Comparison of ENCODE assay signal across 8 cellular contexts in the genomic region with DNA sequence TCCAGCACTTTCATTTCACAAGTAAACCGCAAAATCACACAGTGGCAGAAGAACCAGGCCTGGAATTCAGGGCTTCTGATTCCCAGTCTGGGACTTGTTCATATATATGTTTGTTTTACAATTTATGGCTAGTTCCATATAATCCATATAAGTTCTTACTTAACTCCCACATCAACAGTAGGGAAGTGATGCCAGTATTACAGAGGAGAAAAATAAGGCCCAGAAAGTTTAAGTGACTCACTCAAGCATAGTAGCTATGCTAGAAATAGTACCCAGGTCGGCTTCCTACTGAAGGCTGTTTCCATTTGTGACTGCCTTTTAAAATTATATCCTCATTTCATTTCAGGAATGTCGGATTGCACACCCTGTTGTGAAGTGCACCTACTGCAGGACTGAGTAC. TPM values are rescaled to one million over a fixed set of nuclear protein-coding genes. Genes with fewer than 3 reads are reported as not detected.
A peak's percentile ranks its signal among the peaks of the same experiment; 100 is the strongest.
DNase-seq lines count a peak whose midpoint lies in the region; ATAC-seq and TF ChIP-seq lines count a peak whose summit lies in the region.

No MANE protein-coding gene starts in this region.

- H3K36me3 Mint-ChIP-seq in CD4-positive, alpha-beta memory T cell = peaks cover 16 to 20% of the 10 kb centered on the region in 2 donors
- peaks cover 4 to 18% (median 11%) of the 10 kb centered on the region in 5 donors for H3K36me3 Mint-ChIP-seq in naive thymus-derived CD4-positive, alpha-beta T cell
- H3K36me3 Mint-ChIP-seq in activated naive CD4-positive, alpha-beta T cell treated with anti-CD3 and anti-CD28 coated beads for 36 hours (ENCODE audit: low read depth) = peaks cover 7% of the 10 kb centered on the region

- H3K36me3 ChIP-seq in CD4-positive, alpha-beta memory T cell (ENCODE audit: insufficient read depth, low read length) = peaks cover 13% of the 10 kb centered on the region
- no peaks in the 10 kb centered on the region for H3K36me3 ChIP-seq in brain microvascular endothelial cell (replicated peaks)
- H3K36me3 ChIP-seq in naive thymus-derived CD4-positive, alpha-beta T cell (ENCODE audit: control insufficient read depth in 2 of 3, insufficient read depth in 3 of 3, low read length in 3 of 3) = peaks cover 0 to 9% (median 0%) of the 10 kb centered on the region in 3 experiments

- intact Hi-C loops in CD4-positive, alpha-beta memory T cell (cut with micrococcal nuclease) = no loop called here
- intact Hi-C loops in naive thymus-derived CD4-positive, alpha-beta T cell (cut with micrococcal nuclease) = loop anchor here (5.0 kb wide), 3 partner anchors 200 to 855 kb away; no protein-coding TSS in a partner anchor
- intact Hi-C loops in activated naive CD4-positive, alpha-beta T cell treated with anti-CD3 and anti-CD28 coated beads for 36 hours (cut with micrococcal nuclease) = no loop called here

- POLR2A ChIA-PET in CD4-positive, alpha-beta memory T cell (lab: Charles Lee; ENCODE audit: partially characterized antibody) = no interaction called here
- POLR2A ChIA-PET in naive thymus-derived CD4-positive, alpha-beta T cell (lab: Charles Lee) = interaction anchor here (2.1 kb wide), 1 partner anchor 46 kb away, joined by 13 read pairs; a partner anchor contains a TSS

- peak overlapping the region in 6 of 8 donors; percentile 81 to 87 (median 87) for H3K4me3 Mint-ChIP-seq in CD4-positive, alpha-beta memory T cell
- peak overlapping the region in 7 of 10 donors; percentile 80 to 88 (median 84) for H3K4me3 Mint-ChIP-seq in naive thymus-derived CD4-positive, alpha-beta T cell
- no peak overlapping the region for H3K4me3 Mint-ChIP-seq in activated naive CD4-positive, alpha-beta T cell treated with anti-CD3 and anti-CD28 coated beads for 36 hours

- no peak overlapping the region for H3K27ac ChIP-seq in CD4-positive, alpha-beta memory T cell (ENCODE audit: low read depth, low read length)
- no peak overlapping the region for H3K27ac ChIP-seq in brain microvascular endothelial cell
- H3K27ac ChIP-seq in naive thymus-derived CD4-positive, alpha-beta T cell (ENCODE audit: low read depth, low read length) = peak overlapping the region; percentile 7

- in situ Hi-C loops in brain microvascular endothelial cell (cut with HindIII; ENCODE audit: low pct_ligation_motif_present, low sequenced_read_pairs) = no loop called here

- no peak overlapping the region for H3K4me3 ChIP-seq in CD4-positive, alpha-beta memory T cell (ENCODE audit: low read length in 2 of 2)
- peak overlapping the region; percentile 86 for H3K4me3 ChIP-seq in brain microvascular endothelial cell (ENCODE audit: low read depth, low read length)
- no peak overlapping the region for H3K4me3 ChIP-seq in naive thymus-derived CD4-positive, alpha-beta T cell (ENCODE audit: low read length)

- CTCF ChIA-PET in CD4-positive, alpha-beta memory T cell (lab: Charles Lee; ENCODE audit: partially characterized antibody) = no interaction called here
- CTCF ChIA-PET in naive thymus-derived CD4-positive, alpha-beta T cell (lab: Charles Lee) = interaction anchor here (0.9 kb wide), 1 partner anchor 58 kb away, joined by 3 read pairs; no protein-coding TSS in a partner anchor
- CTCF ChIA-PET in activated naive CD4-positive, alpha-beta T cell treated with anti-CD3 and anti-CD28 coated beads for 36 hours (lab: Charles Lee) = no interaction called here

- no peak for ATAC-seq in naive thymus-derived CD4-positive, alpha-beta T cell
- no peak for ATAC-seq in HG02884 (IDR thresholded peaks at IDR 0.05; ENCODE audit: unreplicated experiment)

- peak overlapping the region in 6 of 7 donors; percentile 8 to 95 (median 64) for H3K27ac Mint-ChIP-seq in CD4-positive, alpha-beta memory T cell
- peak overlapping the region in 5 of 9 donors; percentile 11 to 84 (median 28) for H3K27ac Mint-ChIP-seq in naive thymus-derived CD4-positive, alpha-beta T cell
- no peak overlapping the region for H3K27ac Mint-ChIP-seq in activated naive CD4-positive, alpha-beta T cell treated with anti-CD3 and anti-CD28 coated beads for 36 hours

- no peak for TF ChIP-seq CTCF in brain microvascular endothelial cell (IDR thresholded peaks at IDR 0.05; ENCODE audit: low read depth, low read length, missing control alignments)

- no peaks in the 10 kb centered on the region for H3K9me3 Mint-ChIP-seq in CD4-positive, alpha-beta memory T cell
- H3K9me3 Mint-ChIP-seq in naive thymus-derived CD4-positive, alpha-beta T cell = no peaks in the 10 kb centered on the region
- no peaks in the 10 kb centered on the region for H3K9me3 Mint-ChIP-seq in activated naive CD4-positive, alpha-beta T cell treated with anti-CD3 and anti-CD28 coated beads for 36 hours

- no peaks in the 10 kb centered on the region for H3K27me3 Mint-ChIP-seq in CD4-positive, alpha-beta memory T cell
- H3K27me3 Mint-ChIP-seq in naive thymus-derived CD4-positive, alpha-beta T cell = no peaks in the 10 kb centered on the region
- H3K27me3 Mint-ChIP-seq in activated naive CD4-positive, alpha-beta T cell treated with anti-CD3 and anti-CD28 coated beads for 36 hours (ENCODE audit: low read depth) = no peaks in the 10 kb centered on the region

- H3K4me1 ChIP-seq in CD4-positive, alpha-beta memory T cell (ENCODE audit: insufficient read depth, low read length) = peaks cover 16% of the 10 kb centered on the region
- peaks cover 7 to 17% of the 10 kb centered on the region in 2 donors for H3K4me1 ChIP-seq in naive thymus-derived CD4-positive, alpha-beta T cell (ENCODE audit: control insufficient read depth in 2 of 2, insufficient read depth in 2 of 2, low read length in 2 of 2)

- no peaks in the 10 kb centered on the region for H3K9me3 ChIP-seq in CD4-positive, alpha-beta memory T cell (ENCODE audit: control insufficient read depth in 1 of 2, low read length in 2 of 2)
- H3K9me3 ChIP-seq in naive thymus-derived CD4-positive, alpha-beta T cell (ENCODE audit: control insufficient read depth in 2 of 3, low read length in 3 of 3) = no peaks in the 10 kb centered on the region

- H3K4me1 Mint-ChIP-seq in CD4-positive, alpha-beta memory T cell = peaks cover 14 to 38% (median 25%) of the 10 kb centered on the region in 4 donors
- H3K4me1 Mint-ChIP-seq in naive thymus-derived CD4-positive, alpha-beta T cell = peaks cover 9 to 40% (median 30%) of the 10 kb centered on the region in 7 donors
- peaks cover 12% of the 10 kb centered on the region for H3K4me1 Mint-ChIP-seq in activated naive CD4-positive, alpha-beta T cell treated with anti-CD3 and anti-CD28 coated beads for 36 hours (ENCODE audit: low read depth)

- H3K27me3 ChIP-seq in CD4-positive, alpha-beta memory T cell (ENCODE audit: insufficient read depth, low read length) = no peaks in the 10 kb centered on the region
- H3K27me3 ChIP-seq in brain microvascular endothelial cell (replicated peaks) = no peaks in the 10 kb centered on the region
- H3K27me3 ChIP-seq in naive thymus-derived CD4-positive, alpha-beta T cell (ENCODE audit: control insufficient read depth in 2 of 2, insufficient read depth in 2 of 2, low read length in 2 of 2) = no peaks in the 10 kb centered on the region

- no peak for DNase-seq in CD4-positive, alpha-beta memory T cell
- DNase-seq in LHCN-M2 (ENCODE audit: low read depth) (peak; percentile 49), brain microvascular endothelial cell (peak; percentile 18), DMS114 treated with DMSO at 0.1 percent for 48 hours (lab: John Stamatoyannopoulos, UW; ENCODE audit: unreplicated experiment) (no peak)
- no peak for DNase-seq in naive thymus-derived CD4-positive, alpha-beta T cell
- no peak for DNase-seq in stimulated activated CD4-positive, alpha-beta T cell treated with anti-CD3 and anti-CD28 coated beads, Interleukin-12 subunit alpha, Interleukin-12 subunit beta, amount 100 ng/mL, for 4 hours
- no peak for DNase-seq in activated naive CD4-positive, alpha-beta T cell treated with anti-CD3 and anti-CD28 coated beads for 36 hours

RNA-seq across cellular contexts. Expression of a gene that starts 1.4 kb away (rescaled TPM):
- 10 to 100 TPM; 22.8 to 26.0 TPM for total RNA-seq in CD4-positive, alpha-beta memory T cell
- polyA plus RNA-seq in CD4-positive, alpha-beta memory T cell = 10 to 100 TPM in 1 of 2 donors, 1 to 10 TPM in 1; 3.1 to 10.3 TPM
- 11.5 and 15.1 TPM in 2 replicates for total RNA-seq in LHCN-M2 (2014; rRNA removed)
- polyA plus RNA-seq in LHCN-M2 (2012) = 5.1 TPM
- total RNA-seq in naive thymus-derived CD4-positive, alpha-beta T cell = 10 to 100 TPM; 15.2 to 25.2 (median 22.2) TPM
- polyA plus RNA-seq in naive thymus-derived CD4-positive, alpha-beta T cell = 10 to 100 TPM in 1 of 2 donors, 1 to 10 TPM in 1; 9.0 to 10.2 TPM
- 1 to 10 TPM; 8.4 to 9.7 TPM for total RNA-seq in activated naive CD4-positive, alpha-beta T cell treated with anti-CD3 and anti-CD28 coated beads for 36 hours

RNA-seq across cellular contexts. Expression of a gene that starts 45.9 kb away (rescaled TPM):
- total RNA-seq in CD4-positive, alpha-beta memory T cell = 10 to 100 TPM; 25.2 to 27.5 TPM
- 10 to 100 TPM; 13.7 to 17.8 TPM for polyA plus RNA-seq in CD4-positive, alpha-beta memory T cell
- total RNA-seq in LHCN-M2 (2014; rRNA removed) = 41.4 and 44.9 TPM in 2 replicates
- 17.0 TPM for polyA plus RNA-seq in LHCN-M2 (2012)
- total RNA-seq in naive thymus-derived CD4-positive, alpha-beta T cell = 10 to 100 TPM; 23.9 to 38.7 (median 28.9) TPM
- polyA plus RNA-seq in naive thymus-derived CD4-positive, alpha-beta T cell = 10 to 100 TPM in 1 of 2 donors, 1 to 10 TPM in 1; 9.3 to 11.2 TPM
- total RNA-seq in activated naive CD4-positive, alpha-beta T cell treated with anti-CD3 and anti-CD28 coated beads for 36 hours = 10 to 100 TPM; 31.9 to 35.7 TPM

RNA-seq across cellular contexts. Expression of a gene that starts 55.1 kb away (rescaled TPM):
- total RNA-seq in CD4-positive, alpha-beta memory T cell = 10 to 100 TPM; 23.0 to 24.9 TPM
- polyA plus RNA-seq in CD4-positive, alpha-beta memory T cell = 100 to 1,000 TPM in 1 of 2 donors, 10 to 100 TPM in 1; 61.6 to 139 TPM
- total RNA-seq in LHCN-M2 (2014; rRNA removed) = 120 and 231 TPM in 2 replicates
- polyA plus RNA-seq in LHCN-M2 (2012) = 104 TPM
- 100 to 1,000 TPM in 1 of 5 experiments, 10 to 100 TPM in 4; 24.7 to 266 (median 33.2) TPM for total RNA-seq in naive thymus-derived CD4-positive, alpha-beta T cell
- 100 to 1,000 TPM; 166 to 186 TPM for polyA plus RNA-seq in naive thymus-derived CD4-positive, alpha-beta T cell
- total RNA-seq in activated naive CD4-positive, alpha-beta T cell treated with anti-CD3 and anti-CD28 coated beads for 36 hours = 100 to 1,000 TPM; 115 to 125 TPM

Comparison
In these comparisons a context has a peak if more than half of its experiments do, and no peak if none do; other contexts are left out.
1. DNase-seq: peak in LHCN-M2 (single experiment) and brain microvascular endothelial cell (single experiment); none in CD4-positive, alpha-beta memory T cell (0 of 5), naive thymus-derived CD4-positive, alpha-beta T cell (0 of 9), stimulated activated CD4-positive, alpha-beta T cell treated with anti-CD3 and anti-CD28 coated beads, Interleukin-12 subunit alpha, Interleukin-12 subunit beta, amount 100 ng/mL, for 4 hours (single experiment), DMS114 treated with DMSO at 0.1 percent for 48 hours (single experiment) and activated naive CD4-positive, alpha-beta T cell treated with anti-CD3 and anti-CD28 coated beads for 36 hours (single experiment).
2. intact Hi-C loops: an anchor here in naive thymus-derived CD4-positive, alpha-beta T cell (5.0 kb wide); none called in CD4-positive, alpha-beta memory T cell and activated naive CD4-positive, alpha-beta T cell treated with anti-CD3 and anti-CD28 coated beads for 36 hours.